Comparison of ENCODE assay signal across 12 cellular contexts in genomic region chr1:8176279-8176678, GRCh38.
A peak's percentile ranks its signal among the peaks of the same experiment; 100 is the strongest.
DNase-seq lines count a peak whose midpoint lies in the region; ATAC-seq and TF ChIP-seq lines count a peak whose summit lies in the region.
"Had no signal": no experiment of that assay in that cellular context is flagged by ENCODE, and none has a peak within 500 bp of the region (broad histone marks: within the 10 kb centered on the region; RNA-seq: fewer than 3 reads in every experiment).

No MANE protein-coding gene starts in this region.

- peak; percentile 41 for DNase-seq in DMS79 (lab: John Stamatoyannopoulos, UW)
- DNase-seq in GM12865 (ENCODE audit: low read depth) = peak; percentile 32
- no peak for DNase-seq in RWPE1 (ENCODE audit: low spot score)
- peak; percentile 27 to 47 for DNase-seq in thyroid gland
- DNase-seq: CD8-positive, alpha-beta T cell; COR-L47; DMS153; GM23248 had no signal

- no peak overlapping the region for H3K4me3 ChIP-seq in GM12865 (ENCODE audit: low read depth, low read length)
- H3K4me3 ChIP-seq in thyroid gland (replicated peaks in 1 of 3) = no peak overlapping the region
- H3K4me3 ChIP-seq: GM23248 had no signal

- H3K27ac ChIP-seq in RWPE1 (peak overlapping the region; percentile 93), thyroid gland (peak overlapping the region in 1 of 3 donors; percentile 46)
- H3K27ac ChIP-seq: GM23248 had no signal

- H3K36me3 ChIP-seq in thyroid gland = no peaks in the 10 kb centered on the region

- intact Hi-C loops in thyroid gland (cut with DNase I) = no loop called here

- no peak for TF ChIP-seq POLR2A in thyroid gland (IDR thresholded peaks at IDR 0.05)

- CTCF ChIA-PET in RWPE1 (lab: Yijun Ruan, JAX) = interaction anchor here (0.6 kb wide), 1 partner anchor 34 kb away, joined by 3 read pairs; no protein-coding TSS in a partner anchor

- no peaks in the 10 kb centered on the region for H3K27me3 ChIP-seq in thyroid gland

- WGBS in thyroid gland, 2 donors = 70 to 75% methylated on average over 3 of the region's 3 CpGs

- TF ChIP-seq CTCF in GM12865 (IDR thresholded peaks at IDR 0.05; ENCODE audit: insufficient read depth, low read depth, low read length, missing control alignments) = no peak
- TF ChIP-seq CTCF in RWPE1 (conservative IDR thresholded peaks at IDR 0.05; ENCODE audit: low read depth) = no peak
- TF ChIP-seq CTCF in thyroid gland (IDR thresholded peaks at IDR 0.05) = no peak

- no peaks in the 10 kb centered on the region for H3K9me3 ChIP-seq in thyroid gland

- ATAC-seq in HG02970 (IDR thresholded peaks at IDR 0.05; ENCODE audit: low FRiP score, unreplicated experiment) = no peak
- ATAC-seq in HG03097 (IDR thresholded peaks at IDR 0.05; ENCODE audit: low FRiP score, unreplicated experiment) = no peak
- ATAC-seq: CD8-positive, alpha-beta T cell; HCT116; HepG2 had no signal

- H3K4me1 ChIP-seq in thyroid gland = peaks cover 7 to 13% of the 10 kb centered on the region in 2 donors

- POLR2A ChIA-PET in RWPE1 (lab: Yijun Ruan, JAX; ENCODE audit: low non-redundant PET) = no interaction called here
